In the genomic region with DNA sequence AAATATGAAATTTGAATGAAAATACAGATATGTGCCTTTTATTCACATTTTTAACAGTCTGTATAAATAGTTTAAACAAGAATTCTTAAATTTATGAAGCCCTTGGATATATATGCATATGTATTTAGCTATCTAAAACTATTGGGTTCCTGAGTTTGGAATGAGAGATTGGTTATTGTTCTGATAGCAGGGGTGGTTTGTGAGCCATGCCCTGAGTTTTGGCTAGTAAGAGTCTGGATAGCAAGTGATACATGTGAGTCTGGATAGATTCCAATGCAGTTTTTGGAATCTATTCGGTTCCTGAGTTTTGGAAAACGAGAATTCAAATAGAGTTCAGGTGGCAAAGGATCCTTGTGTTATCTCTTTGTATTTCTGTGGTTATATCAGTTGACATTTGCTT, we compare ENCODE assay signal across 10 cellular contexts. TPM values are rescaled to one million over a fixed set of nuclear protein-coding genes. Genes with fewer than 3 reads are reported as not detected.
A peak's percentile ranks its signal among the peaks of the same experiment; 100 is the strongest.
DNase-seq lines count a peak whose midpoint lies in the region; ATAC-seq and TF ChIP-seq lines count a peak whose summit lies in the region.
"Had no signal": no experiment of that assay in that cellular context is flagged by ENCODE, and none has a peak within 500 bp of the region (broad histone marks: within the 10 kb centered on the region; RNA-seq: fewer than 3 reads in every experiment).

No MANE protein-coding gene starts in this region.

- H3K9me3 ChIP-seq in Peyer's patch (no peaks in the 10 kb centered on the region), aorta (ENCODE audit: control insufficient read depth, low read length) (no peaks in the 10 kb centered on the region), uterus (no peaks in the 10 kb centered on the region)

- intact Hi-C loops in aorta (cut with DNase I) (no loop called here), uterus (cut with DNase I; ENCODE audit: low total_unique reads) (no loop called here)

- TF ChIP-seq CTCF in GM12875 (IDR thresholded peaks at IDR 0.05; ENCODE audit: borderline replicate concordance, insufficient read depth, low read depth, low read length) (no peak), epithelial cell of esophagus (IDR thresholded peaks at IDR 0.05; ENCODE audit: insufficient read depth, low read depth, low read length, missing control alignments) (no peak), retinal pigment epithelial cell (conservative IDR thresholded peaks at IDR 0.05; ENCODE audit: low read depth, low read length) (no peak), Peyer's patch (IDR thresholded peaks at IDR 0.05) (no peak), uterus (IDR thresholded peaks at IDR 0.05) (no peak)

- no peak for TF ChIP-seq POLR2A in Peyer's patch (IDR thresholded peaks at IDR 0.05)
- TF ChIP-seq POLR2A in uterus (IDR thresholded peaks at IDR 0.05) = no peak

- H3K36me3 ChIP-seq in Peyer's patch = no peaks in the 10 kb centered on the region
- no peaks in the 10 kb centered on the region for H3K36me3 ChIP-seq in aorta (ENCODE audit: control insufficient read depth in 1 of 2, insufficient read depth in 2 of 2, low read length in 1 of 2)
- no peaks in the 10 kb centered on the region for H3K36me3 ChIP-seq in uterus

- H3K4me1 ChIP-seq in Peyer's patch (peaks cover 0 to 16% (median 6%) of the 10 kb centered on the region in 4 donors), aorta (ENCODE audit: control insufficient read depth in 1 of 2, insufficient read depth in 2 of 2, low read length in 2 of 2) (peaks cover 2 to 10% of the 10 kb centered on the region in 2 donors), uterus (peaks cover 0 to 7% of the 10 kb centered on the region in 2 donors)

- H3K27ac ChIP-seq in Peyer's patch = no peak overlapping the region
- no peak overlapping the region for H3K27ac ChIP-seq in aorta (ENCODE audit: low read depth in 1 of 2, low read length in 2 of 2)
- H3K27ac ChIP-seq in uterus = no peak overlapping the region

- WGBS in aorta, 2 donors = 0 to 5% methylated on average over 2 of the region's 2 CpGs

- H3K27me3 ChIP-seq in Peyer's patch = no peaks in the 10 kb centered on the region
- no peaks in the 10 kb centered on the region for H3K27me3 ChIP-seq in aorta (ENCODE audit: control insufficient read depth in 1 of 2, insufficient read depth in 2 of 2, low read length in 1 of 2)
- no peaks in the 10 kb centered on the region for H3K27me3 ChIP-seq in uterus

- H3K4me3 ChIP-seq in GM12875 (ENCODE audit: low read depth, low read length) = peak overlapping the region; percentile 40
- peak overlapping the region; percentile 75 for H3K4me3 ChIP-seq in epithelial cell of esophagus (ENCODE audit: low read length)
- H3K4me3 ChIP-seq in retinal pigment epithelial cell (ENCODE audit: low read length) = peak overlapping the region; percentile 69
- peak overlapping the region in 2 of 4 donors; percentile 25 to 79 for H3K4me3 ChIP-seq in Peyer's patch
- peak overlapping the region in 1 of 2 donors; percentile 35 for H3K4me3 ChIP-seq in aorta (ENCODE audit: low read length in 2 of 2)
- H3K4me3 ChIP-seq in uterus = peak overlapping the region in 1 of 2 donors; percentile 62

- DNase-seq in RPMI7951 (ENCODE audit: low read depth) (peak; percentile 12), epithelial cell of esophagus (ENCODE audit: low read depth) (no peak), retinal pigment epithelial cell (ENCODE audit: low read depth) (no peak), A172 (ENCODE audit: low spot score) (no peak), Peyer's patch (no peak), aorta (no peak), uterus (no peak)
- DNase-seq: caudate nucleus, NCI-H524 treated with DMSO at 0.1 percent for 48 hours had no signal

- ATAC-seq in aorta (ENCODE audit: low FRiP score) = no peak

RNA-seq across cellular contexts. Expression of a gene that starts 2.8 kb away (rescaled TPM):
- 25.0 and 30.9 TPM in 2 replicates for total RNA-seq in RPMI7951 (2014; rRNA removed; shearing (Covaris generic))
- total RNA-seq in A172 (2014; rRNA removed; shearing (Covaris generic)) = 23.9 and 36.4 TPM in 2 replicates
- 10 to 100 TPM; 43.2 to 53.8 (median 49.4) TPM for total RNA-seq in Peyer's patch
- total RNA-seq in aorta = 10 to 100 TPM; 47.7 to 50.4 TPM
- 10 to 100 TPM in 1 of 2 donors, 1 to 10 TPM in 1; 6.3 to 11.6 TPM for polyA plus RNA-seq in aorta
- total RNA-seq in uterus = 10 to 100 TPM; 23.3 to 77.6 (median 57.0) TPM
